ENCODE assay signal across 18 cellular contexts in genomic region chr1:244989813-244990212, GRCh38.
DNase-seq lines count a peak whose midpoint lies in the region; ATAC-seq and TF ChIP-seq lines count a peak whose summit lies in the region.
"Had no signal": no experiment of that assay in that cellular context is flagged by ENCODE, and none has a peak within 500 bp of the region (broad histone marks: within the 10 kb centered on the region; RNA-seq: fewer than 3 reads in every experiment).

No MANE protein-coding gene starts in this region.

- no peak overlapping the region for H3K18ac ChIP-seq in IMR-90 (ENCODE audit: low read depth, low read length)

- H4K20me1 ChIP-seq in IMR-90 (ENCODE audit: insufficient read depth, low read length) = no peaks in the 10 kb centered on the region

- DNase-seq in ACHN (peak; percentile 33), IMR-90 (peak; percentile 69), brain microvascular endothelial cell (no peak), foreskin keratinocyte (peak in 1 of 2 donors; percentile 41), HuH-7 (ENCODE audit: low spot score) (no peak), NCI-H82 treated with DMSO at 0.1 percent for 48 hours (lab: John Stamatoyannopoulos, UW; ENCODE audit: unreplicated experiment) (no peak), NCI-H1092 (lab: John Stamatoyannopoulos, UW) (no peak)
- DNase-seq in stimulated activated CD4-positive, alpha-beta T cell treated with anti-CD3 and anti-CD28 coated beads, Interleukin-1b, Interleukin-23, amount 100 ng/mL, for 48 hours = no peak
- DNase-seq: activated naive CD8-positive, alpha-beta T cell treated with anti-CD3 and anti-CD28 coated beads, Interleukin-2, amount 50 U/mL, for 24 hours; Caco-2; H7; heart right ventricle; NCI-H82; stimulated activated CD4-positive, alpha-beta T cell treated with anti-CD3 and anti-CD28 coated beads, Interleukin-15, amount 100 ng/mL, for 24 hours; stimulated activated naive CD8-positive, alpha-beta T cell treated with anti-CD3 and anti-CD28 coated beads, Interleukin-15, amount 100 ng/mL, for 72 hours; T-cell; WERI-Rb-1 had no signal

- H3K9me3 ChIP-seq in IMR-90 (ENCODE audit: control insufficient read depth, insufficient read depth, low read length) = peaks cover 3% of the 10 kb centered on the region; the same call in 1 of the 2 replicates

- WGBS in IMR-90 (ENCODE audit: extremely low coverage in 2 of 2, insufficient read length in 1 of 2), 2 experiments = 82% methylated on average over 2 of the region's 7 CpGs; no CpG with 5 or more reads in 1 of the 2 experiments

- no peak overlapping the region for H3K4me3 ChIP-seq in IMR-90 (ENCODE audit: insufficient read depth, low read depth, low read length)
- no peak overlapping the region for H3K4me3 ChIP-seq in brain microvascular endothelial cell (ENCODE audit: low read depth, low read length)
- H3K4me3 ChIP-seq: heart right ventricle had no signal

- H3K36me3 ChIP-seq in IMR-90 (ENCODE audit: control insufficient read depth, insufficient read depth, low read length) (no peaks in the 10 kb centered on the region), brain microvascular endothelial cell (replicated peaks) (no peaks in the 10 kb centered on the region)
- H3K36me3 ChIP-seq: WERI-Rb-1 had no signal

- no peak for ATAC-seq in IMR-90 (ENCODE audit: low read depth)
- peak; percentile 47 for ATAC-seq in foreskin keratinocyte
- ATAC-seq: activated naive CD8-positive, alpha-beta T cell treated with anti-CD3 and anti-CD28 coated beads, Interleukin-2, amount 50 U/mL, for 24 hours; heart right ventricle; HepG2; stimulated activated naive CD8-positive, alpha-beta T cell treated with anti-CD3 and anti-CD28 coated beads, Interleukin-15, amount 100 ng/mL, for 72 hours; T-cell had no signal

- CTCF ChIA-PET in IMR-90 (lab: Yijun Ruan, JAX) = no interaction called here

- no peak overlapping the region for H3K9ac ChIP-seq in IMR-90 (ENCODE audit: low read depth, low read length)

- in situ Hi-C loops in ACHN (cut with HindIII; ENCODE audit: low pct_ligation_motif_present, low pct_unique_long_range_greater_than_20kb, low sequenced_read_pairs) (no loop called here), IMR-90 (cut with MboI; ENCODE audit: low sequenced_read_pairs) (no loop called here), brain microvascular endothelial cell (cut with HindIII; ENCODE audit: low pct_ligation_motif_present, low sequenced_read_pairs) (no loop called here)

- H3K4me1 ChIP-seq in IMR-90 (ENCODE audit: control insufficient read depth, insufficient read depth, low read length) (peaks cover 5% of the 10 kb centered on the region; the same call in 1 of the 2 replicates), foreskin keratinocyte (no peaks in the 10 kb centered on the region)
- H3K4me1 ChIP-seq: Caco-2 had no signal

- TF ChIP-seq RAD21 in IMR-90 (IDR thresholded peaks at IDR 0.05; ENCODE audit: low read length) = no peak

- peaks cover 0 to 16% of the 10 kb centered on the region in 2 experiments; a peak in 3 of 4 replicates for H3K79me1 ChIP-seq in IMR-90 (ENCODE audit: low read depth in 1 of 2, low read length in 2 of 2)

- TF ChIP-seq POLR2A in IMR-90 (IDR thresholded peaks at IDR 0.05; ENCODE audit: low read depth, low read length) = no peak

- no TSS peak for BruUV-seq in IMR-90 (replicated peaks; lab: Mats Ljungman, UMichigan)

- dilution Hi-C loops in IMR-90 (cut with HindIII; ENCODE audit: low sequenced_read_pairs, unreplicated experiment) = no loop called here

- H2AK9ac ChIP-seq in IMR-90 (replicated peaks; ENCODE audit: low read depth, low read length, poor library complexity) = no peak overlapping the region

- H2AFZ ChIP-seq in IMR-90 (replicated peaks; ENCODE audit: low read length, poor library complexity) = no peak overlapping the region

- intact Hi-C loops in IMR-90 (cut with micrococcal nuclease) = no loop called here

- peak overlapping the region; percentile 78; the same call in 1 of the 2 replicates for H2BK20ac ChIP-seq in IMR-90 (ENCODE audit: low read depth, low read length)

- H3K4ac ChIP-seq in IMR-90 (ENCODE audit: low read depth, low read length) = no peak overlapping the region

- H4K8ac ChIP-seq in IMR-90 (ENCODE audit: low read depth in 2 of 2, low read length in 2 of 2) = no peak overlapping the region; a peak in 1 of 4 replicates

- no peak overlapping the region for H3K56ac ChIP-seq in IMR-90 (ENCODE audit: extremely low read depth, insufficient read depth, low read length)

- H3K27ac ChIP-seq in IMR-90 (ENCODE audit: insufficient read depth, low read length) = no peak overlapping the region
- H3K27ac ChIP-seq in brain microvascular endothelial cell = peak overlapping the region; percentile 24
- no peak overlapping the region for H3K27ac ChIP-seq in foreskin keratinocyte
- H3K27ac ChIP-seq: heart right ventricle, WERI-Rb-1 had no signal

- H2AK5ac ChIP-seq in IMR-90 (ENCODE audit: low read depth, low read length) = 0 out of 2 replicates have a peak overlapping the region, but pooled peaks have one; percentile 59

- H3K27me3 ChIP-seq in IMR-90 (ENCODE audit: control insufficient read depth, insufficient read depth, low read length) (no peaks in the 10 kb centered on the region), brain microvascular endothelial cell (replicated peaks) (no peaks in the 10 kb centered on the region), foreskin keratinocyte (no peaks in the 10 kb centered on the region)
- H3K27me3 ChIP-seq: heart right ventricle had no signal

- H3K14ac ChIP-seq in IMR-90 (replicated peaks; ENCODE audit: low read depth, low read length) = no peak overlapping the region; the same call in 1 of the 2 replicates

- peak overlapping the region; percentile 80 for H2BK5ac ChIP-seq in IMR-90 (ENCODE audit: low read depth, low read length, poor library complexity, severe bottlenecking)

- no peak overlapping the region for H3K23ac ChIP-seq in IMR-90 (ENCODE audit: low read depth, low read length)

- 0 out of 2 replicates have a peak overlapping the region, but pooled peaks have one; percentile 46 for H3K4me2 ChIP-seq in IMR-90 (ENCODE audit: low read depth, low read length)

- H2BK120ac ChIP-seq in IMR-90 (ENCODE audit: low read depth, low read length) = no peak overlapping the region

- TF ChIP-seq CTCF in IMR-90 (conservative IDR thresholded peaks at IDR 0.05; ENCODE audit: low read depth, low read length) (no peak), brain microvascular endothelial cell (IDR thresholded peaks at IDR 0.05; ENCODE audit: low read depth, low read length, missing control alignments) (no peak), foreskin keratinocyte (conservative IDR thresholded peaks at IDR 0.05) (no peak)

- H3K9me1 ChIP-seq in IMR-90 (ENCODE audit: insufficient read depth, low read length) = peaks cover 6% of the 10 kb centered on the region; the same call in 1 of the 2 replicates

- POLR2A ChIA-PET in IMR-90 (lab: Charles Lee; ENCODE audit: unreplicated experiment) = no interaction called here

- peak overlapping the region; percentile 65; the same call in 1 of the 3 replicates for H2BK15ac ChIP-seq in IMR-90 (ENCODE audit: low read depth, low read length)

- H4K5ac ChIP-seq in IMR-90 (ENCODE audit: low read depth, low read length) = no peak overlapping the region

- H4K91ac ChIP-seq in IMR-90 (ENCODE audit: insufficient read depth, low read depth, low read length) = no peak overlapping the region

TF ChIP-seq in IMR-90, 13 proteins besides CTCF, POLR2A, EP300 and RAD21:
- TF ChIP-seq MXI1 (IDR thresholded peaks at IDR 0.05; ENCODE audit: borderline replicate concordance, low read depth, low read length) = no peak
- no peak for TF ChIP-seq MAZ (IDR thresholded peaks at IDR 0.05; ENCODE audit: borderline replicate concordance, low read depth, low read length)
- TF ChIP-seq BHLHE40 (IDR thresholded peaks at IDR 0.05; ENCODE audit: low read depth, low read length) = no peak
- peak; percentile 70 for TF ChIP-seq CEBPB (IDR thresholded peaks at IDR 0.05; ENCODE audit: low read depth, low read length)

Comparison
In these comparisons a context has a peak if more than half of its experiments do, and no peak if none do; other contexts are left out.
1. DNase-seq: peak in ACHN (single experiment) and IMR-90 (single experiment); none in brain microvascular endothelial cell (single experiment), stimulated activated CD4-positive, alpha-beta T cell treated with anti-CD3 and anti-CD28 coated beads, Interleukin-1b, Interleukin-23, amount 100 ng/mL, for 48 hours (single experiment), HuH-7 (single experiment), NCI-H82 treated with DMSO at 0.1 percent for 48 hours (single experiment) and NCI-H1092 (single experiment).